ENCODE assay signal across 27 cellular contexts in the genomic region with DNA sequence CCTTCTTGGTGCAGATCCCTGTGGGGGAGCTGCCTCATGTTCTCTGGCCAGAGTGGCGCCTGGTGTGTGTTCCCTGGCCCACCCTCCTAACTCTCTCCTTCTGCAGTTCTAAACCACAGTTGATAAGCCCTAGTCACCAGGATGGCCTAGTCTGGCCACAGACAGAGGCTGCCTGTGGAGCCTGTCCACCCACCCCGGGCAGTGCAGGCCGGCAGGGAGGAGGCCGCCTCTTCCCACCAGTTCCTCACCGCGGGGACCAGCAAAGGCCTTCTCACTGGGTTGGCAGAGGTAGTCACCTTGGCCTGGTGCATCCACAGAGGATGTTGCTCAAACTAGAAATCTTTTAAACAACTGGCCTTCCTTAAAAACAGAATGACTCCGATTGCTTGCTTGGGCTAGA.
"Had no signal": no experiment of that assay in that cellular context is flagged by ENCODE, and none has a peak within 500 bp of the region (broad histone marks: within the 10 kb centered on the region; RNA-seq: fewer than 3 reads in every experiment).

No MANE protein-coding gene starts in this region.

- H3K27ac ChIP-seq: coronary artery, parathyroid adenoma, right lobe of liver, testis, tibial artery, uterus had no signal

- H3K27me3 ChIP-seq: right lobe of liver, testis, tibial artery, uterus had no signal

- H3K27ac Mint-ChIP-seq: immature natural killer cell, mesothelial cell of epicardium, naive B cell, nephron, progenitor cell of endocrine pancreas, type B pancreatic cell had no signal

- H3K4me3 ChIP-seq: coronary artery, mucosa of descending colon, right lobe of liver, smooth muscle cell, testis, tibial artery, uterus had no signal

- H3K27me3 Mint-ChIP-seq: central memory CD8-positive, alpha-beta T cell; naive B cell had no signal

- DNase-seq: dermis blood vessel endothelial cell; effector memory CD4-positive, alpha-beta T cell; hypothalamus; immature natural killer cell; mesenchymal stem cell; naive B cell; occipital lobe; stimulated activated CD4-positive, alpha-beta T cell treated with anti-CD3 and anti-CD28 coated beads, Interleukin-12 subunit alpha, Interleukin-12 subunit beta, amount 100 ng/mL, for 4 hours; stimulated activated CD4-positive, alpha-beta T cell treated with anti-CD3 and anti-CD28 coated beads, Interleukin-1b, Interleukin-23, amount 100 ng/mL, for 48 hours; stimulated activated CD4-positive, alpha-beta T cell treated with anti-CD3 and anti-CD28 coated beads, Interleukin-4, amount 100 ng/mL, for 1 hour; stimulated activated CD8-positive, alpha-beta memory T cell treated with anti-CD3 and anti-CD28 coated beads, Interleukin-4, amount 100 ng/mL, for 48 hours; stimulated activated naive CD8-positive, alpha-beta T cell treated with anti-CD3 and anti-CD28 coated beads, Interleukin-15, Interleukin-2, amounts not matched to agents 100 U/mL and 50 U/mL, for 24 hours; substantia nigra; testis; tibial artery; uterus had no signal

- H3K4me1 Mint-ChIP-seq: central memory CD8-positive, alpha-beta T cell; immature natural killer cell; mesothelial cell of epicardium; naive B cell; nephron had no signal

- H3K4me3 Mint-ChIP-seq: central memory CD8-positive, alpha-beta T cell; immature natural killer cell; mesothelial cell of epicardium; naive B cell; nephron; type B pancreatic cell had no signal

- ATAC-seq: left lobe of liver, mucosa of descending colon had no signal

- H3K9me3 ChIP-seq: right lobe of liver, testis, tibial artery, uterus had no signal

- H3K36me3 ChIP-seq: right lobe of liver, tibial artery, uterus had no signal

- H3K9me3 Mint-ChIP-seq: mesothelial cell of epicardium, nephron, type B pancreatic cell had no signal

- H3K4me1 ChIP-seq: parathyroid adenoma, right lobe of liver, testis, tibial artery, uterus had no signal

- H3K36me3 Mint-ChIP-seq: mesothelial cell of epicardium, naive B cell, type B pancreatic cell had no signal
